ENCODE assay signal across 25 cellular contexts in the genomic region with DNA sequence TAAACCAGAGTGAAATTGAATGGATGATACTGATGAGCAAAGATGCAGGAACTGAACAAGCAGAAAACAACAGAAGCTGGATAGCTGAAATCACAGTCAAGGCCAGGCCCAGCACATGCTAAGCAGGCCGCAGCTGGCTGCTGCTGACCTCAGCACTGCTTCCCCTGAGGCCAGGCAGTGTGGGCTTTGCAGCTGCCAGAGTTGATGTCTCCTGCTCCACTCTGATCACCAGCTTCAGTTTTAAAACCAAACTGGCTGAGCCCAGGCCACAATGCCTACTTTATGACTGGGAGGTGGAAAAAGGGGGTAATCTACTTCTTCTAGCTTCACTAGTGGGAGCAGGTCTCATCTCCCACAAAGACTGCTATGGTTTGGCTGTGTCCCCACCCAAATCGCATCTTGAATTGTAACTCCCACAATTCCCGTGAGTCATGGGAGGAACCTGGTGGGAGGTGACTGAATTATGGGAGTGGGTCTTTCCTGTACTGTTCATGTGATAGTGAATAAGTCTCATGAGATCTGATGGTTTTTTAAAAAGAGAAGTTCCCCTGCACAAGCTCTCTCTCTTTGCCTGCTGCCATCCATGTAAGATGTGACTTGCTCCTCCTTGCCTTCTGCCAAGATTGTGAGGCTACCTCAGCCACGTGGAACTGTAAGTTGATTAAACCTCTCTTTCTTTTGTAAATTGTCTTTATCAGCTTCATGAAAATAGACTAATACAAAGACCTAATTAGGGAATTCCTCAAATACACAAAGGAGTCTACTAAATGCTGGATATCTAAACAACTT.
DNase-seq lines count a peak whose midpoint lies in the region; ATAC-seq, FAIRE-seq and TF ChIP-seq lines count a peak whose summit lies in the region.
"Had no signal": no experiment of that assay in that cellular context is flagged by ENCODE, and none has a peak within 500 bp of the region (broad histone marks: within the 10 kb centered on the region; RNA-seq: fewer than 3 reads in every experiment).

No MANE protein-coding gene starts in this region.

- H3K4me2 ChIP-seq in K562 (ENCODE audit: insufficient read depth, low read length), result no peak overlapping the region

- WGBS in K562 (ENCODE audit: insufficient coverage, low coverage, missing lambda C conversion rate), result 2% methylated on average over 4 of the region's 4 CpGs

- in situ Hi-C loops in K562 (cut with MboI), result no loop called here

- BruUV-seq in K562 (replicated peaks; lab: Mats Ljungman, UMichigan), result no TSS peak

- H3K27ac Mint-ChIP-seq in IgD-negative memory B cell, result peak overlapping the region in 2 of 3 donors; percentile 29 to 88
- H3K27ac Mint-ChIP-seq in memory B cell, result peak overlapping the region; percentile 68
- H3K27ac Mint-ChIP-seq: activated CD8-positive, alpha-beta T cell treated with anti-CD3 and anti-CD28 coated beads, Interleukin-2, amount 10 ng/mL, durations not matched to agents 7 days and 5 days; activated naive CD8-positive, alpha-beta T cell; CD4-positive, alpha-beta T cell; WTC11 had no signal

- no peak overlapping the region for H3K4me3 ChIP-seq in BE2C (ENCODE audit: low read depth, low read length)
- no peak overlapping the region for H3K4me3 ChIP-seq in K562
- H3K4me3 ChIP-seq: esophagus squamous epithelium had no signal

- ATAC-seq in K562, result no peak
- ATAC-seq in memory B cell (ENCODE audit: low read depth), result no peak
- no peak for ATAC-seq in HG02763 (IDR thresholded peaks at IDR 0.05; ENCODE audit: unreplicated experiment)
- ATAC-seq: activated CD8-positive, alpha-beta T cell treated with anti-CD3 and anti-CD28 coated beads, Interleukin-2, amount 10 ng/mL, durations not matched to agents 7 days and 5 days; HCT116; naive thymus-derived CD4-positive, alpha-beta T cell; SK-N-SH treated with all-trans-retinoic acid at 6 μM for 48 hours; WTC11 had no signal

- H3K9me3 ChIP-seq in BE2C (no peaks in the 10 kb centered on the region), K562 (replicated peaks; ENCODE audit: control insufficient read depth, insufficient read depth, low read depth, low read length) (no peaks in the 10 kb centered on the region)

- H3K9ac ChIP-seq in K562 (ENCODE audit: insufficient read depth in 1 of 2, low read depth in 2 of 2, low read length in 2 of 2), result no peak overlapping the region

- H3K36me3 Mint-ChIP-seq in IgD-negative memory B cell, result no peaks in the 10 kb centered on the region
- peaks cover 22% of the 10 kb centered on the region for H3K36me3 Mint-ChIP-seq in memory B cell

- POLR2A ChIA-PET in K562 (lab: Yijun Ruan, JAX), result no interaction called here

- intact Hi-C loops in K562 (cut with micrococcal nuclease), result no loop called here

- peaks cover 8 to 23% (median 11%) of the 10 kb centered on the region in 3 donors for H3K9me3 Mint-ChIP-seq in IgD-negative memory B cell
- H3K9me3 Mint-ChIP-seq in memory B cell, result peaks cover 17% of the 10 kb centered on the region

- H3K27ac ChIP-seq in K562 (ENCODE audit: extremely low read depth, low read depth, low read length), result no peak overlapping the region
- H3K27ac ChIP-seq: esophagus squamous epithelium had no signal

- no peaks in the 10 kb centered on the region for H4K20me1 ChIP-seq in K562 (replicated peaks; ENCODE audit: control insufficient read depth, insufficient read depth, low read length)

- no peak for FAIRE-seq in K562 (lab: Jason Lieb, UNC)

- DNase-seq in BE2C (peak; percentile 22), K562 (ENCODE audit: extremely low read depth in 1 of 4, low spot score in 3 of 4) (no peak), memory B cell (ENCODE audit: low spot score in 2 of 2) (no peak), medulla oblongata (ENCODE audit: extremely low spot score) (no peak)
- no peak for DNase-seq in stimulated activated CD4-positive, alpha-beta T cell treated with anti-CD3 and anti-CD28 coated beads, Interleukin-15, amount 100 ng/mL, for 24 hours
- DNase-seq: activated CD8-positive, alpha-beta T cell treated with anti-CD3 and anti-CD28 coated beads, Interleukin-2, amount 10 ng/mL, durations not matched to agents 7 days and 5 days; CD4-positive, alpha-beta T cell; cerebellar nuclear complex; DMS153; effector CD4-positive, alpha-beta T cell; esophagus squamous epithelium; GDM1; IMR-90; mesenchymal stem cell; naive thymus-derived CD4-positive, alpha-beta T cell; NCI-H1694 treated with DMSO at 0.1 percent for 48 hours; NCI-H526 treated with DMSO at 0.1 percent for 48 hours; retina; RPMI8226 had no signal

- CTCF ChIA-PET in K562 (lab: Yijun Ruan, JAX; ENCODE audit: low intra/inter-chr PET ratio), result no interaction called here

- H3K79me2 ChIP-seq in K562 (ENCODE audit: control insufficient read depth, insufficient read depth, low read length), result no peaks in the 10 kb centered on the region

- no peak for TF ChIP-seq RAD21 in K562 (CRISPR knock-in tag; conservative IDR thresholded peaks at IDR 0.05 in 1 of 2, IDR thresholded peaks at IDR 0.05 in 1 of 2)

- no peak for TF ChIP-seq POLR2A in K562 (conservative IDR thresholded peaks at IDR 0.05)

- no peaks in the 10 kb centered on the region for H3K9me1 ChIP-seq in K562 (ENCODE audit: control insufficient read depth, insufficient read depth, low read length)

- H3K4me1 Mint-ChIP-seq in IgD-negative memory B cell (peaks cover 44 to 56% (median 50%) of the 10 kb centered on the region in 3 donors), memory B cell (peaks cover 36% of the 10 kb centered on the region)

- H3K27me3 Mint-ChIP-seq in IgD-negative memory B cell (no peaks in the 10 kb centered on the region), memory B cell (no peaks in the 10 kb centered on the region)
- H3K27me3 Mint-ChIP-seq: activated naive CD8-positive, alpha-beta T cell; CD4-positive, alpha-beta T cell; naive thymus-derived CD4-positive, alpha-beta T cell had no signal

- no peaks in the 10 kb centered on the region for H3K27me3 ChIP-seq in BE2C
- H3K27me3 ChIP-seq in K562 (ENCODE audit: control insufficient read depth in 2 of 2, insufficient read depth in 2 of 2, low read length in 2 of 2), result no peaks in the 10 kb centered on the region
- H3K27me3 ChIP-seq: esophagus squamous epithelium had no signal

- no peaks in the 10 kb centered on the region for H3K36me3 ChIP-seq in BE2C
- no peaks in the 10 kb centered on the region for H3K36me3 ChIP-seq in K562 (ENCODE audit: control insufficient read depth, insufficient read depth, low read length)
- H3K36me3 ChIP-seq: esophagus squamous epithelium had no signal

- TF ChIP-seq CTCF in BE2C (IDR thresholded peaks at IDR 0.05; ENCODE audit: low read depth, low read length) (no peak), K562 (IDR thresholded peaks at IDR 0.05 in 2 of 3, conservative IDR thresholded peaks at IDR 0.05 in 1 of 3; ENCODE audit: insufficient read depth in 2 of 3, low read depth in 1 of 3, low read length in 3 of 3) (no peak)

- H3K4me3 Mint-ChIP-seq in IgD-negative memory B cell, result peak overlapping the region in 2 of 4 donors; percentile 66 to 67
- H3K4me3 Mint-ChIP-seq in memory B cell, result peak overlapping the region; percentile 22
- H3K4me3 Mint-ChIP-seq: activated CD8-positive, alpha-beta T cell treated with anti-CD3 and anti-CD28 coated beads, Interleukin-2, amount 10 ng/mL, durations not matched to agents 7 days and 5 days; activated naive CD8-positive, alpha-beta T cell; CD4-positive, alpha-beta T cell; naive thymus-derived CD4-positive, alpha-beta T cell; WTC11 had no signal

- H3K4me1 ChIP-seq in BE2C (no peaks in the 10 kb centered on the region), K562 (replicated peaks in 1 of 2; ENCODE audit: control insufficient read depth in 2 of 2, insufficient read depth in 2 of 2, low read length in 2 of 2) (no peaks in the 10 kb centered on the region)
- H3K4me1 ChIP-seq: esophagus squamous epithelium had no signal

- TF ChIP-seq EP300 in K562 (IDR thresholded peaks at IDR 0.05; ENCODE audit: low read length), result no peak

- H2AFZ ChIP-seq in K562 (ENCODE audit: low read depth, low read length), result no peak overlapping the region

TF ChIP-seq in K562, 482 proteins besides CTCF, POLR2A, EP300 and RAD21 (continues in another document):
- TF ChIP-seq, protein P1, sequence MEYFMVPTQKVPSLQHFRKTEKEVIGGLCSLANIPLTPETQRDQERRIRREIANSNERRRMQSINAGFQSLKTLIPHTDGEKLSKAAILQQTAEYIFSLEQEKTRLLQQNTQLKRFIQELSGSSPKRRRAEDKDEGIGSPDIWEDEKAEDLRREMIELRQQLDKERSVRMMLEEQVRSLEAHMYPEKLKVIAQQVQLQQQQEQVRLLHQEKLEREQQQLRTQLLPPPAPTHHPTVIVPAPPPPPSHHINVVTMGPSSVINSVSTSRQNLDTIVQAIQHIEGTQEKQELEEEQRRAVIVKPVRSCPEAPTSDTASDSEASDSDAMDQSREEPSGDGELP (CRISPR knock-in tag; IDR thresholded peaks at IDR 0.05; ENCODE audit: borderline replicate concordance), result no peak
- TF ChIP-seq KLF10 (CRISPR knock-in tag; IDR thresholded peaks at IDR 0.05) (no peak), POLR2AphosphoS5 (IDR thresholded peaks at IDR 0.05; ENCODE audit: control insufficient read depth, insufficient read depth, low read depth, low read length) (no peak), PHTF2 (CRISPR knock-in tag; IDR thresholded peaks at IDR 0.05) (no peak)
- TF ChIP-seq, protein P2, sequence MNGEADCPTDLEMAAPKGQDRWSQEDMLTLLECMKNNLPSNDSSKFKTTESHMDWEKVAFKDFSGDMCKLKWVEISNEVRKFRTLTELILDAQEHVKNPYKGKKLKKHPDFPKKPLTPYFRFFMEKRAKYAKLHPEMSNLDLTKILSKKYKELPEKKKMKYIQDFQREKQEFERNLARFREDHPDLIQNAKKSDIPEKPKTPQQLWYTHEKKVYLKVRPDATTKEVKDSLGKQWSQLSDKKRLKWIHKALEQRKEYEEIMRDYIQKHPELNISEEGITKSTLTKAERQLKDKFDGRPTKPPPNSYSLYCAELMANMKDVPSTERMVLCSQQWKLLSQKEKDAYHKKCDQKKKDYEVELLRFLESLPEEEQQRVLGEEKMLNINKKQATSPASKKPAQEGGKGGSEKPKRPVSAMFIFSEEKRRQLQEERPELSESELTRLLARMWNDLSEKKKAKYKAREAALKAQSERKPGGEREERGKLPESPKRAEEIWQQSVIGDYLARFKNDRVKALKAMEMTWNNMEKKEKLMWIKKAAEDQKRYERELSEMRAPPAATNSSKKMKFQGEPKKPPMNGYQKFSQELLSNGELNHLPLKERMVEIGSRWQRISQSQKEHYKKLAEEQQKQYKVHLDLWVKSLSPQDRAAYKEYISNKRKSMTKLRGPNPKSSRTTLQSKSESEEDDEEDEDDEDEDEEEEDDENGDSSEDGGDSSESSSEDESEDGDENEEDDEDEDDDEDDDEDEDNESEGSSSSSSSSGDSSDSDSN (IDR thresholded peaks at IDR 0.05; ENCODE audit: borderline replicate concordance in 1 of 2, low read depth in 2 of 2, low read length in 2 of 2), result no peak
